In genomic region chr3:12968541-12968940, GRCh38 we compare ENCODE assay signal across 10 cellular contexts.
DNase-seq lines count a peak whose midpoint lies in the region; TF ChIP-seq lines count a peak whose summit lies in the region.
"Had no signal": no experiment of that assay in that cellular context is flagged by ENCODE, and none has a peak within 500 bp of the region (broad histone marks: within the 10 kb centered on the region; RNA-seq: fewer than 3 reads in every experiment).

No MANE protein-coding gene starts in this region.

- H3K9me2 ChIP-seq in OCI-LY7 (ENCODE audit: insufficient read depth, low read length), result no peaks in the 10 kb centered on the region

- H3K27me3 Mint-ChIP-seq in Caco-2 (ENCODE audit: insufficient read depth, unreplicated experiment) (no peaks in the 10 kb centered on the region), endothelial cell (ENCODE audit: unreplicated experiment) (peaks cover 13% of the 10 kb centered on the region), progenitor cell of endocrine pancreas (peaks cover 27% of the 10 kb centered on the region)

- CTCF ChIA-PET in Caco-2 (lab: Charles Lee), result interaction anchor here (0.7 kb wide), 1 partner anchor 255 kb away, joined by 3 read pairs; no protein-coding TSS in a partner anchor
- CTCF ChIA-PET in OCI-LY7 (lab: Charles Lee; ENCODE audit: unreplicated experiment), result no interaction called here

- H4K20me1 ChIP-seq in OCI-LY7 (ENCODE audit: insufficient read depth, low read length), result peaks cover 30% of the 10 kb centered on the region; the same call in 1 of the 2 replicates

- BruUV-seq in Caco-2 (replicated peaks; lab: Mats Ljungman, UMichigan), result no TSS peak
- BruUV-seq in OCI-LY7 (replicated peaks; lab: Mats Ljungman, UMichigan), result no TSS peak

- H3K9me3 ChIP-seq in Caco-2 (no peaks in the 10 kb centered on the region), OCI-LY7 (ENCODE audit: low read length) (no peaks in the 10 kb centered on the region)
- H3K9me3 ChIP-seq: neutrophil had no signal

- H3K4me3 ChIP-seq in Caco-2 (ENCODE audit: low read depth, low read length) (no peak overlapping the region), OCI-LY7 (ENCODE audit: low read depth, low read length, poor library complexity, severe bottlenecking) (no peak overlapping the region)

- POLR2A ChIA-PET in Caco-2 (lab: Charles Lee) (interaction anchor here (0.6 kb wide), 1 partner anchor 1486 kb away, joined by 3 read pairs; no protein-coding TSS in a partner anchor), OCI-LY7 (lab: Charles Lee) (no interaction called here)

- H3K36me3 ChIP-seq in Caco-2 (ENCODE audit: control insufficient read depth, insufficient read depth, low read length), result no peaks in the 10 kb centered on the region
- H3K36me3 ChIP-seq in OCI-LY7 (ENCODE audit: insufficient read depth, low read length), result peaks cover 8% of the 10 kb centered on the region; the same call in 1 of the 2 replicates

- DNase-seq in Caco-2, result no peak
- DNase-seq in OCI-LY7 (ENCODE audit: low spot score), result no peak
- no peak for DNase-seq in endothelial cell (ENCODE audit: low spot score)
- DNase-seq in progenitor cell of endocrine pancreas (ENCODE audit: low spot score, unreplicated experiment), result no peak
- DNase-seq in NCI-H1436 treated with DMSO at 0.1 percent for 48 hours (lab: John Stamatoyannopoulos, UW), result no peak
- no peak for DNase-seq in iPS-NIHi7 (ENCODE audit: extremely low spot score)
- DNase-seq in NCI-H748 treated with DMSO at 0.1 percent for 48 hours (lab: John Stamatoyannopoulos, UW), result no peak
- DNase-seq: DMS153; stimulated activated CD4-positive, alpha-beta T cell treated with anti-CD3 and anti-CD28 coated beads, Interleukin-15, amount 100 ng/mL, for 24 hours had no signal

- H2AFZ ChIP-seq in OCI-LY7 (ENCODE audit: low read length), result no peak overlapping the region

- H3K27me3 ChIP-seq in Caco-2 (replicated peaks; ENCODE audit: control insufficient read depth, insufficient read depth, low read length), result no peaks in the 10 kb centered on the region

- peak overlapping the region; percentile 76 for H3K4me3 Mint-ChIP-seq in Caco-2 (ENCODE audit: unreplicated experiment)
- H3K4me3 Mint-ChIP-seq in endothelial cell (ENCODE audit: unreplicated experiment), result peak overlapping the region; percentile 47
- peak overlapping the region; percentile 67 for H3K4me3 Mint-ChIP-seq in progenitor cell of endocrine pancreas (ENCODE audit: low read depth)

- H3K4me1 ChIP-seq in Caco-2 (peaks cover 34% of the 10 kb centered on the region), OCI-LY7 (ENCODE audit: insufficient read depth, low read length, poor library complexity, severe bottlenecking) (peaks cover 21% of the 10 kb centered on the region)

- intact Hi-C loops in Caco-2 (cut with micrococcal nuclease; ENCODE audit: unreplicated experiment) (no loop called here), OCI-LY7 (cut with micrococcal nuclease; ENCODE audit: unreplicated experiment) (no loop called here)

- peak overlapping the region; percentile 73 for H3K4me2 ChIP-seq in OCI-LY7 (ENCODE audit: low read length)

- peaks cover 25% of the 10 kb centered on the region for H3K79me2 ChIP-seq in OCI-LY7 (ENCODE audit: insufficient read depth, low read depth, low read length)

- H3K4me1 Mint-ChIP-seq in Caco-2 (ENCODE audit: low read depth, unreplicated experiment), result peaks cover 33% of the 10 kb centered on the region
- peaks cover 37% of the 10 kb centered on the region for H3K4me1 Mint-ChIP-seq in endothelial cell (ENCODE audit: unreplicated experiment)
- H3K4me1 Mint-ChIP-seq in progenitor cell of endocrine pancreas (ENCODE audit: low read depth), result peaks cover 37% of the 10 kb centered on the region

- H3K27ac ChIP-seq in OCI-LY7 (ENCODE audit: low read depth, low read length, poor library complexity, severe bottlenecking), result no peak overlapping the region

- TF ChIP-seq CTCF in Caco-2 (IDR thresholded peaks at IDR 0.05; ENCODE audit: insufficient read depth in 1 of 2, low read depth in 1 of 2, low read length in 1 of 2, severe bottlenecking in 1 of 2, unreplicated experiment in 1 of 2) (no peak), OCI-LY7 (conservative IDR thresholded peaks at IDR 0.05; ENCODE audit: low read length) (no peak), endothelial cell (IDR thresholded peaks at IDR 0.05; ENCODE audit: unreplicated experiment) (no peak), progenitor cell of endocrine pancreas (IDR thresholded peaks at IDR 0.05; ENCODE audit: unreplicated experiment) (no peak)

- H3K9me3 Mint-ChIP-seq in Caco-2 (ENCODE audit: unreplicated experiment), result no peaks in the 10 kb centered on the region
- H3K9me3 Mint-ChIP-seq in endothelial cell (ENCODE audit: unreplicated experiment), result no peaks in the 10 kb centered on the region
- no peaks in the 10 kb centered on the region for H3K9me3 Mint-ChIP-seq in progenitor cell of endocrine pancreas (ENCODE audit: low read depth)

- H3K36me3 Mint-ChIP-seq in Caco-2 (ENCODE audit: insufficient read depth, unreplicated experiment) (no peaks in the 10 kb centered on the region), endothelial cell (ENCODE audit: low read depth, unreplicated experiment) (no peaks in the 10 kb centered on the region), progenitor cell of endocrine pancreas (ENCODE audit: insufficient read depth) (no peaks in the 10 kb centered on the region)

- H3K27ac Mint-ChIP-seq in Caco-2 (ENCODE audit: unreplicated experiment) (no peak overlapping the region), endothelial cell (ENCODE audit: unreplicated experiment) (peak overlapping the region; percentile 72), progenitor cell of endocrine pancreas (peak overlapping the region; percentile 29)
